1 cellular context compared by ENCODE assay signal in the genomic region with DNA sequence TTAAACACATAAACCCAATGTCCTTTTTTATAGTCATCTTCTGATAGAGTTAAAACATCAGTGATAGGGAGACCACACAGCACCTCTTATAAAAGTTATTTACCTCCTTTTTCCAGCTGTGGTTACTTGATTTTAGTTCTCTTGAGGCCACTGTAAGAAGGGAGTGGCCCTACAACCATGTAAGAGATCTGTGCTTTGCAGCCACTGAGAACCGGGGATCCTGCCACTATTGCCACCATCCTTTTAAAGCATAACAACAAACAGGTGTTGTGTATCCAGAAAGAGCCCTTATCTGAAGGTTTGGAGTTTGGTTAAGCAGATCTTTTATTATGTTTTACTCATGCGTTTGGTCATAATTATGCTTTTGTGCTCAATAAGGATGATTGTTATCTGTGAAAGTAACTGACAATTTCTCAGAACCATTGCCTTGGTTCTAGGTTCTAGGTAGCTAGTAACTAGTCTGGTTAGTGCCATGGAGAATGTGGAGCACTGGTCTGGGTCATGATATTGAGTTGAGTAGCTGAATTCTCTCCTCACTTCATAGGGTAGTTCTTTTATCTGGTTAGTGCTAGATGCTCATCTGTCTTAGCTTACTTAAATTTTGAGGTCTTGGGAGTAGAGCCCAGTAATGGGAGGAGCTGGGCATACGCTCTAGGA.
TF ChIP-seq lines count a peak whose summit lies in the region.

No MANE protein-coding gene starts in this region.

TF ChIP-seq in SK-N-SH treated with all-trans-retinoic acid at 6 μM for 48 hours, 23 proteins besides CTCF, POLR2A, EP300 and RAD21 (continued from another document):
- TF ChIP-seq, protein P1, sequence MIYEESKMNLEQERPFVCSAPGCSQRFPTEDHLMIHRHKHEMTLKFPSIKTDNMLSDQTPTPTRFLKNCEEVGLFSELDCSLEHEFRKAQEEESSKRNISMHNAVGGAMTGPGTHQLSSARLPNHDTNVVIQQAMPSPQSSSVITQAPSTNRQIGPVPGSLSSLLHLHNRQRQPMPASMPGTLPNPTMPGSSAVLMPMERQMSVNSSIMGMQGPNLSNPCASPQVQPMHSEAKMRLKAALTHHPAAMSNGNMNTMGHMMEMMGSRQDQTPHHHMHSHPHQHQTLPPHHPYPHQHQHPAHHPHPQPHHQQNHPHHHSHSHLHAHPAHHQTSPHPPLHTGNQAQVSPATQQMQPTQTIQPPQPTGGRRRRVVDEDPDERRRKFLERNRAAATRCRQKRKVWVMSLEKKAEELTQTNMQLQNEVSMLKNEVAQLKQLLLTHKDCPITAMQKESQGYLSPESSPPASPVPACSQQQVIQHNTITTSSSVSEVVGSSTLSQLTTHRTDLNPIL (CRISPR knock-in tag; IDR thresholded peaks at IDR 0.05; ENCODE audit: low read depth), result no peak
- TF ChIP-seq ZFP30 (CRISPR knock-in tag; IDR thresholded peaks at IDR 0.05) (no peak), ZFP3 (CRISPR knock-in tag; IDR thresholded peaks at IDR 0.05) (no peak), RARB (CRISPR knock-in tag; IDR thresholded peaks at IDR 0.05) (no peak), ESRRG (CRISPR knock-in tag; IDR thresholded peaks at IDR 0.05) (no peak), GLIS3 (CRISPR knock-in tag; IDR thresholded peaks at IDR 0.05) (no peak), ZNF70 (CRISPR knock-in tag; IDR thresholded peaks at IDR 0.05) (no peak), PPARA (CRISPR knock-in tag; IDR thresholded peaks at IDR 0.05; ENCODE audit: borderline replicate concordance) (no peak), SNAI2 (CRISPR knock-in tag; IDR thresholded peaks at IDR 0.05) (no peak), TOX (CRISPR knock-in tag; IDR thresholded peaks at IDR 0.05; ENCODE audit: borderline replicate concordance) (no peak), BACH2 (CRISPR knock-in tag; IDR thresholded peaks at IDR 0.05; ENCODE audit: borderline replicate concordance) (no peak), ZNF565 (CRISPR knock-in tag; conservative IDR thresholded peaks at IDR 0.05; ENCODE audit: low read depth) (no peak), CSDC2 (CRISPR knock-in tag; IDR thresholded peaks at IDR 0.05) (no peak), ARNTL (CRISPR knock-in tag; IDR thresholded peaks at IDR 0.05; ENCODE audit: borderline replicate concordance, low read depth) (no peak), TCF4 (CRISPR knock-in tag; IDR thresholded peaks at IDR 0.05; ENCODE audit: borderline replicate concordance) (no peak)
- TF ChIP-seq, protein P2, sequence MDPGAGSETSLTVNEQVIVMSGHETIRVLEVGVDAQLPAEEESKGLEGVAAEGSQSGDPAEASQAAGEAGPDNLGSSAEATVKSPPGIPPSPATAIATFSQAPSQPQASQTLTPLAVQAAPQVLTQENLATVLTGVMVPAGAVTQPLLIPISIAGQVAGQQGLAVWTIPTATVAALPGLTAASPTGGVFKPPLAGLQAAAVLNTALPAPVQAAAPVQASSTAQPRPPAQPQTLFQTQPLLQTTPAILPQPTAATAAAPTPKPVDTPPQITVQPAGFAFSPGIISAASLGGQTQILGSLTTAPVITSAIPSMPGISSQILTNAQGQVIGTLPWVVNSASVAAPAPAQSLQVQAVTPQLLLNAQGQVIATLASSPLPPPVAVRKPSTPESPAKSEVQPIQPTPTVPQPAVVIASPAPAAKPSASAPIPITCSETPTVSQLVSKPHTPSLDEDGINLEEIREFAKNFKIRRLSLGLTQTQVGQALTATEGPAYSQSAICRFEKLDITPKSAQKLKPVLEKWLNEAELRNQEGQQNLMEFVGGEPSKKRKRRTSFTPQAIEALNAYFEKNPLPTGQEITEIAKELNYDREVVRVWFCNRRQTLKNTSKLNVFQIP (CRISPR knock-in tag; IDR thresholded peaks at IDR 0.05; ENCODE audit: borderline replicate concordance, low read depth), result no peak
- TF ChIP-seq, protein P3, sequence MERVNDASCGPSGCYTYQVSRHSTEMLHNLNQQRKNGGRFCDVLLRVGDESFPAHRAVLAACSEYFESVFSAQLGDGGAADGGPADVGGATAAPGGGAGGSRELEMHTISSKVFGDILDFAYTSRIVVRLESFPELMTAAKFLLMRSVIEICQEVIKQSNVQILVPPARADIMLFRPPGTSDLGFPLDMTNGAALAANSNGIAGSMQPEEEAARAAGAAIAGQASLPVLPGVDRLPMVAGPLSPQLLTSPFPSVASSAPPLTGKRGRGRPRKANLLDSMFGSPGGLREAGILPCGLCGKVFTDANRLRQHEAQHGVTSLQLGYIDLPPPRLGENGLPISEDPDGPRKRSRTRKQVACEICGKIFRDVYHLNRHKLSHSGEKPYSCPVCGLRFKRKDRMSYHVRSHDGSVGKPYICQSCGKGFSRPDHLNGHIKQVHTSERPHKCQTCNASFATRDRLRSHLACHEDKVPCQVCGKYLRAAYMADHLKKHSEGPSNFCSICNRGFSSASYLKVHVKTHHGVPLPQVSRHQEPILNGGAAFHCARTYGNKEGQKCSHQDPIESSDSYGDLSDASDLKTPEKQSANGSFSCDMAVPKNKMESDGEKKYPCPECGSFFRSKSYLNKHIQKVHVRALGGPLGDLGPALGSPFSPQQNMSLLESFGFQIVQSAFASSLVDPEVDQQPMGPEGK (CRISPR knock-in tag; IDR thresholded peaks at IDR 0.05; ENCODE audit: borderline replicate concordance), result no peak
